Comparison of ENCODE assay signal across 2 cellular contexts in the genomic region with DNA sequence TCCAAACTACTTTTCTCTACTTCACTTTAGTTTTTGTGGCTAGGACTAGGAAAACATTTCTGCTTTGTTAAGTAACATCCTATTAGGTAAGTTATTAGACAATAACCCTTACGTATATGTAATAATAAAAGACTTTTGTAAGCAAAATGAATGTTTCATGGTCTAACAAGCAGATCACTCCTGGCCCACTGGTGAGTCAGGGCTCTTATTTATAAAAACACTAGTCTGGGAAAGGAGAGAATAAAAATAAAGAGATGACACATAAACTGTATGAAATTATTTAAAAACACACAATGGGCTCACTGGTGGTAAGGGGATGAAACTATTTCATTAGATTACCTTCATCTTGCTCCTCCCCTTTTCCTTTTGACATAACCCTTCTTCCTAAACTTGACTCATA.
TF ChIP-seq lines count a peak whose summit lies in the region.

No MANE protein-coding gene starts in this region.

TF ChIP-seq in SK-N-SH, 30 proteins besides CTCF, POLR2A, EP300 and RAD21 (continued from another document):
- TF ChIP-seq ZBTB33 (IDR thresholded peaks at IDR 0.05; ENCODE audit: borderline replicate concordance, low read depth) = no peak
- no peak for TF ChIP-seq EZH2phosphoT487 (IDR thresholded peaks at IDR 0.05; ENCODE audit: borderline replicate concordance, low read depth)

TF ChIP-seq in SK-N-SH treated with all-trans-retinoic acid at 6 μM for 48 hours, 23 proteins besides CTCF, POLR2A, EP300 and RAD21 (continued from another document):
- no peak for TF ChIP-seq PPARA (CRISPR knock-in tag; IDR thresholded peaks at IDR 0.05; ENCODE audit: borderline replicate concordance)
- TF ChIP-seq BACH2 (CRISPR knock-in tag; IDR thresholded peaks at IDR 0.05; ENCODE audit: borderline replicate concordance) = no peak
- no peak for TF ChIP-seq GLIS3 (CRISPR knock-in tag; IDR thresholded peaks at IDR 0.05)
- no peak for TF ChIP-seq ESRRG (CRISPR knock-in tag; IDR thresholded peaks at IDR 0.05)
- TF ChIP-seq OSR1 (CRISPR knock-in tag; IDR thresholded peaks at IDR 0.05) = no peak
- TF ChIP-seq TOX (CRISPR knock-in tag; IDR thresholded peaks at IDR 0.05; ENCODE audit: borderline replicate concordance) = no peak
